Comparison of ENCODE assay signal across 8 cellular contexts in genomic region chr1:43270421-43271095, GRCh38. TPM values are rescaled to one million over a fixed set of nuclear protein-coding genes. Genes with fewer than 3 reads are reported as not detected.
DNase-seq lines count a peak whose midpoint lies in the region; ATAC-seq and TF ChIP-seq lines count a peak whose summit lies in the region.

No MANE protein-coding gene starts in this region.

- no peak overlapping the region for H2BK120ac ChIP-seq in mesenchymal stem cell (ENCODE audit: low read depth, low read length)

- no peaks in the 10 kb centered on the region for H3K36me3 Mint-ChIP-seq in CD14-positive monocyte

- H3K4me1 ChIP-seq in breast epithelium (no peaks in the 10 kb centered on the region), mesenchymal stem cell (ENCODE audit: control insufficient read depth, insufficient read depth, low read depth, low read length) (peaks cover 8% of the 10 kb centered on the region)

- H2BK5ac ChIP-seq in mesenchymal stem cell (ENCODE audit: low read depth, low read length, poor library complexity, severe bottlenecking): no peak overlapping the region

- no peaks in the 10 kb centered on the region for H3K36me3 ChIP-seq in breast epithelium
- peaks cover 0 to 7% of the 10 kb centered on the region in 2 experiments for H3K36me3 ChIP-seq in mesenchymal stem cell (ENCODE audit: control insufficient read depth in 1 of 2, insufficient read depth in 2 of 2, low read depth in 1 of 2, low read length in 2 of 2)

- H3K27ac ChIP-seq in breast epithelium (peak overlapping the region; percentile 78 to 81), mesenchymal stem cell (ENCODE audit: low read length, poor library complexity, severe bottlenecking) (no peak overlapping the region)

- no peak overlapping the region for H2AK5ac ChIP-seq in mesenchymal stem cell (ENCODE audit: low read length, severe bottlenecking)

- no peak overlapping the region for H3K23ac ChIP-seq in mesenchymal stem cell (ENCODE audit: low read length in 2 of 2)

- WGBS in mesenchymal stem cell: 22% methylated on average over 29 of the region's 29 CpGs

- intact Hi-C loops in CD14-positive monocyte (cut with micrococcal nuclease) (no loop called here), breast epithelium (cut with DNase I; ENCODE audit: low total_unique reads) (no loop called here)

- no peak overlapping the region for H3K18ac ChIP-seq in mesenchymal stem cell (ENCODE audit: low read depth in 1 of 2, low read length in 2 of 2)

- peaks cover 0 to 7% (median 3%) of the 10 kb centered on the region in 7 donors for H3K9me3 Mint-ChIP-seq in CD14-positive monocyte

- H3K4me3 Mint-ChIP-seq in CD14-positive monocyte: peak overlapping the region; percentile 65 to 76

- H3K9ac ChIP-seq in mesenchymal stem cell (ENCODE audit: low read length): no peak overlapping the region

- H2BK12ac ChIP-seq in mesenchymal stem cell (ENCODE audit: low read length in 2 of 2): no peak overlapping the region

- H3K27me3 Mint-ChIP-seq in CD14-positive monocyte (ENCODE audit: low read depth in 3 of 3): peaks cover 2 to 11% (median 9%) of the 10 kb centered on the region in 3 donors

- TF ChIP-seq CTCF in CD14-positive monocyte (IDR thresholded peaks at IDR 0.05) (no peak), breast epithelium (IDR thresholded peaks at IDR 0.05) (no peak)

- no peak overlapping the region for H2BK15ac ChIP-seq in mesenchymal stem cell (ENCODE audit: low read depth, poor library complexity, severe bottlenecking)

- H3K4me1 Mint-ChIP-seq in CD14-positive monocyte: peaks cover 26% of the 10 kb centered on the region

- peak overlapping the region in 1 of 2 experiments; percentile 29 for H3K4ac ChIP-seq in mesenchymal stem cell (ENCODE audit: low read depth in 1 of 2, low read length in 2 of 2)

- H3K79me1 ChIP-seq in mesenchymal stem cell (replicated peaks; ENCODE audit: low read length, poor library complexity, severe bottlenecking): no peaks in the 10 kb centered on the region

- peak overlapping the region; percentile 42 for H4K8ac ChIP-seq in mesenchymal stem cell (ENCODE audit: low read length)

- no peaks in the 10 kb centered on the region for H3K9me3 ChIP-seq in breast epithelium
- peaks cover 3% of the 10 kb centered on the region for H3K9me3 ChIP-seq in mesenchymal stem cell (ENCODE audit: control insufficient read depth, low read length)

- no peak overlapping the region for H3K14ac ChIP-seq in mesenchymal stem cell (ENCODE audit: low read length in 2 of 2)

- no peak overlapping the region for H3K27ac Mint-ChIP-seq in CD14-positive monocyte

- no peak for ATAC-seq in GM19397 (IDR thresholded peaks at IDR 0.05; ENCODE audit: unreplicated experiment)
- no peak for ATAC-seq in HG03565 (IDR thresholded peaks at IDR 0.05; ENCODE audit: unreplicated experiment)
- ATAC-seq in GM19324 (IDR thresholded peaks at IDR 0.05; ENCODE audit: low FRiP score, unreplicated experiment): no peak
- no peak for ATAC-seq in HG03439 (IDR thresholded peaks at IDR 0.05; ENCODE audit: unreplicated experiment)

- H3K4me2 ChIP-seq in mesenchymal stem cell (ENCODE audit: low read length, poor library complexity, severe bottlenecking): peak overlapping the region; percentile 16

- H3K4me3 ChIP-seq in breast epithelium: peak overlapping the region in 2 of 3 donors; percentile 53 to 66
- H3K4me3 ChIP-seq in mesenchymal stem cell (ENCODE audit: insufficient read depth in 1 of 2, low read depth in 1 of 2, low read length in 2 of 2): peak overlapping the region in 1 of 2 experiments; percentile 24

- H2AFZ ChIP-seq in mesenchymal stem cell (ENCODE audit: low read depth, low read length): no peak overlapping the region

- H4K91ac ChIP-seq in mesenchymal stem cell (ENCODE audit: low read length): peak overlapping the region; percentile 18

- no peak for TF ChIP-seq POLR2A in breast epithelium (IDR thresholded peaks at IDR 0.05)

- DNase-seq in CD14-positive monocyte (ENCODE audit: low spot score) (no peak), LoVo (ENCODE audit: low spot score) (peak; percentile 91), breast epithelium (ENCODE audit: low spot score in 2 of 2) (peak; percentile 83), mesenchymal stem cell (no peak)

- no peaks in the 10 kb centered on the region for H3K27me3 ChIP-seq in breast epithelium
- H3K27me3 ChIP-seq in mesenchymal stem cell (ENCODE audit: control insufficient read depth in 1 of 2, insufficient read depth in 1 of 2, low read length in 2 of 2): peaks cover 15 to 29% of the 10 kb centered on the region in 2 experiments

RNA-seq across cellular contexts. Expression of gene TMEM125, which starts 0.8 kb away (rescaled TPM):
- polyA plus RNA-seq in CD14-positive monocyte: not detected
- total RNA-seq in breast epithelium: 10 to 100 TPM in 2 of 3 donors, not detected in 1; 19.3 to 30.1 TPM
- 0.03 TPM for polyA plus RNA-seq in mesenchymal stem cell (2013, experiment 1 of 2)
- 0.04 TPM for polyA plus RNA-seq in mesenchymal stem cell (2013, experiment 2 of 2)

RNA-seq across cellular contexts. Expression of gene C1orf210, which starts 14.8 kb away (rescaled TPM):
- not detected for polyA plus RNA-seq in CD14-positive monocyte
- 10 to 100 TPM in 1 of 3 donors, 1 to 10 TPM in 1, not detected in 1; 7.2 to 31.3 TPM for total RNA-seq in breast epithelium
- not detected for polyA plus RNA-seq in mesenchymal stem cell (2013, experiment 1 of 2)
- not detected for polyA plus RNA-seq in mesenchymal stem cell (2013, experiment 2 of 2)

RNA-seq across cellular contexts. Expression of gene TIE1, which starts 30.2 kb away (rescaled TPM):
- polyA plus RNA-seq in CD14-positive monocyte: not detected
- 10 to 100 TPM in 2 of 3 donors, 1 to 10 TPM in 1; 9.4 to 39.0 (median 24.2) TPM for total RNA-seq in breast epithelium
- polyA plus RNA-seq in mesenchymal stem cell (2013, experiment 1 of 2): 0.06 TPM
- 0.15 TPM for polyA plus RNA-seq in mesenchymal stem cell (2013, experiment 2 of 2)

Comparison
In these comparisons a context has a peak if more than half of its experiments do, and no peak if none do; other contexts are left out.
1. DNase-seq: peak in LoVo (single experiment) and breast epithelium (2 of 2); none in CD14-positive monocyte (single experiment) and mesenchymal stem cell (single experiment).